In genomic region chr1:226687476-226687875, GRCh38 we compare ENCODE assay signal across 10 cellular contexts. TPM values are rescaled to one million over a fixed set of nuclear protein-coding genes. Genes with fewer than 3 reads are reported as not detected.
DNase-seq lines count a peak whose midpoint lies in the region; ATAC-seq, FAIRE-seq and TF ChIP-seq lines count a peak whose summit lies in the region.
"Had no signal": no experiment of that assay in that cellular context is flagged by ENCODE, and none has a peak within 500 bp of the region (broad histone marks: within the 10 kb centered on the region; RNA-seq: fewer than 3 reads in every experiment).

No MANE protein-coding gene starts in this region.

- 84 to 93% methylated on average over 3 of the region's 3 CpGs for WGBS in body of pancreas, 2 donors

- no peak for FAIRE-seq in RCC 7860 (lab: Jason Lieb, UNC)

- H3K9ac ChIP-seq in OCI-LY1 (ENCODE audit: low read length) = peak overlapping the region; percentile 47

- H3K36me3 Mint-ChIP-seq in CD4-positive, CD25-positive, alpha-beta regulatory T cell = peaks cover 41% of the 10 kb centered on the region
- peaks cover 4% of the 10 kb centered on the region for H3K36me3 Mint-ChIP-seq in natural killer cell treated with Interleukin-12 subunit alpha and Interleukin-12 subunit beta and Interleukin-15 and Interleukin-18, amount 100 ng/mL, for 72 hours

- H3K4me2 ChIP-seq in OCI-LY1 (ENCODE audit: low read length) = peak overlapping the region; percentile 52

- H4K20me1 ChIP-seq in OCI-LY1 (ENCODE audit: insufficient read depth, low read length) = no peaks in the 10 kb centered on the region

- no peaks in the 10 kb centered on the region for H3F3A ChIP-seq in OCI-LY1 (ENCODE audit: insufficient read depth, low read length)

- peak overlapping the region; percentile 98 to 99 (median 98) for H3K27ac Mint-ChIP-seq in CD4-positive, CD25-positive, alpha-beta regulatory T cell
- peak overlapping the region; percentile 77 to 87 for H3K27ac Mint-ChIP-seq in natural killer cell treated with Interleukin-12 subunit alpha and Interleukin-12 subunit beta and Interleukin-15 and Interleukin-18, amount 100 ng/mL, for 72 hours

- no peaks in the 10 kb centered on the region for H3K9me3 ChIP-seq in CD4-positive, CD25-positive, alpha-beta regulatory T cell (ENCODE audit: control insufficient read depth in 2 of 2, low read length in 2 of 2)
- H3K9me3 ChIP-seq in OCI-LY1 (ENCODE audit: low read length) (no peaks in the 10 kb centered on the region), body of pancreas (no peaks in the 10 kb centered on the region)

- no peaks in the 10 kb centered on the region for H3K9me2 ChIP-seq in OCI-LY1 (ENCODE audit: low read depth, low read length)

- H3K79me2 ChIP-seq in OCI-LY1 (ENCODE audit: insufficient read depth, low read length) = peaks cover 8% of the 10 kb centered on the region; the same call in 1 of the 2 replicates

- peaks cover 48 to 100% (median 90%) of the 10 kb centered on the region in 4 donors for H3K4me1 Mint-ChIP-seq in CD4-positive, CD25-positive, alpha-beta regulatory T cell
- H3K4me1 Mint-ChIP-seq in natural killer cell treated with Interleukin-12 subunit alpha and Interleukin-12 subunit beta and Interleukin-15 and Interleukin-18, amount 100 ng/mL, for 72 hours (ENCODE audit: low read depth in 2 of 2) = peaks cover 78 to 85% of the 10 kb centered on the region in 2 donors

- peaks cover 35% of the 10 kb centered on the region for H3K36me3 ChIP-seq in CD4-positive, CD25-positive, alpha-beta regulatory T cell (ENCODE audit: control insufficient read depth, insufficient read depth, low read length)
- H3K36me3 ChIP-seq in OCI-LY1 (ENCODE audit: insufficient read depth, low read length) (peaks cover 24% of the 10 kb centered on the region; the same call in 1 of the 2 replicates), body of pancreas (replicated peaks in 1 of 2; ENCODE audit: insufficient read depth in 1 of 2, low read depth in 2 of 2) (no peaks in the 10 kb centered on the region)

- peaks cover 99% of the 10 kb centered on the region for H3K4me1 ChIP-seq in CD4-positive, CD25-positive, alpha-beta regulatory T cell (ENCODE audit: control insufficient read depth, insufficient read depth, low read length, poor library complexity, severe bottlenecking)
- H3K4me1 ChIP-seq in OCI-LY1 (ENCODE audit: insufficient read depth, low read length, severe bottlenecking) (no peaks in the 10 kb centered on the region), body of pancreas (no peaks in the 10 kb centered on the region)

- intact Hi-C loops in body of pancreas (cut with DNase I) = no loop called here

- peak; percentile 55; the same call in 1 of the 2 replicates for TF ChIP-seq CTCF in OCI-LY1 (IDR thresholded peaks at IDR 0.05; ENCODE audit: low read length)
- peak in 4 of 7 experiments; percentile 13 to 36 (median 20) for TF ChIP-seq CTCF in body of pancreas (IDR thresholded peaks at IDR 0.05)

- ATAC-seq in CD4-positive, CD25-positive, alpha-beta regulatory T cell (ENCODE audit: low read depth in 2 of 2) = peak; percentile 54 to 63
- no peak for ATAC-seq in body of pancreas
- ATAC-seq in natural killer cell treated with Interleukin-12 subunit alpha and Interleukin-12 subunit beta and Interleukin-15 and Interleukin-18, amount 100 ng/mL, for 72 hours = peak; percentile 40 to 53

- no peaks in the 10 kb centered on the region for H3K9me3 Mint-ChIP-seq in CD4-positive, CD25-positive, alpha-beta regulatory T cell
- H3K9me3 Mint-ChIP-seq in natural killer cell treated with Interleukin-12 subunit alpha and Interleukin-12 subunit beta and Interleukin-15 and Interleukin-18, amount 100 ng/mL, for 72 hours = no peaks in the 10 kb centered on the region

- peak in 2 of 3 donors; percentile 55 to 68 for DNase-seq in CD4-positive, CD25-positive, alpha-beta regulatory T cell
- DNase-seq in body of pancreas (peak in 1 of 4 donors; percentile 23), NCI-H146 treated with DMSO at 0.1 percent for 48 hours (lab: John Stamatoyannopoulos, UW; ENCODE audit: unreplicated experiment) (no peak), RCC 7860 (ENCODE audit: low spot score) (no peak), NCI-H748 (lab: John Stamatoyannopoulos, UW; ENCODE audit: unreplicated experiment) (no peak), NOMO-1 (lab: John Stamatoyannopoulos, UW; ENCODE audit: unreplicated experiment in 2 of 2) (no peak)
- no peak for DNase-seq in natural killer cell treated with Interleukin-12 subunit alpha and Interleukin-12 subunit beta and Interleukin-15 and Interleukin-18, amount 100 ng/mL, for 72 hours (ENCODE audit: low spot score)
- DNase-seq: EL, NCI-H510A had no signal

- peak overlapping the region; percentile 48 for H3K4me3 ChIP-seq in CD4-positive, CD25-positive, alpha-beta regulatory T cell (ENCODE audit: low read depth, low read length)
- H3K4me3 ChIP-seq in OCI-LY1 (ENCODE audit: low read depth, low read length, poor library complexity, severe bottlenecking) (no peak overlapping the region), body of pancreas (no peak overlapping the region)

- no peak overlapping the region for H2AFZ ChIP-seq in OCI-LY1 (ENCODE audit: low read length)

- peaks cover 4% of the 10 kb centered on the region for H3K27me3 Mint-ChIP-seq in CD4-positive, CD25-positive, alpha-beta regulatory T cell
- no peaks in the 10 kb centered on the region for H3K27me3 Mint-ChIP-seq in natural killer cell treated with Interleukin-12 subunit alpha and Interleukin-12 subunit beta and Interleukin-15 and Interleukin-18, amount 100 ng/mL, for 72 hours

- H3K4me3 Mint-ChIP-seq in CD4-positive, CD25-positive, alpha-beta regulatory T cell = peak overlapping the region; percentile 54 to 80 (median 72)
- H3K4me3 Mint-ChIP-seq in natural killer cell treated with Interleukin-12 subunit alpha and Interleukin-12 subunit beta and Interleukin-15 and Interleukin-18, amount 100 ng/mL, for 72 hours = no peak overlapping the region

- no peaks in the 10 kb centered on the region for H3K27me3 ChIP-seq in CD4-positive, CD25-positive, alpha-beta regulatory T cell (ENCODE audit: control insufficient read depth, insufficient read depth, low read length)
- H3K27me3 ChIP-seq in OCI-LY1 (ENCODE audit: insufficient read depth, low read length) (no peaks in the 10 kb centered on the region), body of pancreas (no peaks in the 10 kb centered on the region)

- H3K27ac ChIP-seq in CD4-positive, CD25-positive, alpha-beta regulatory T cell (ENCODE audit: insufficient read depth, low read length, poor library complexity, severe bottlenecking) = peak overlapping the region; percentile 94
- H3K27ac ChIP-seq in OCI-LY1 (ENCODE audit: low read depth, low read length, poor library complexity, severe bottlenecking) = peak overlapping the region; percentile 100
- H3K27ac ChIP-seq in body of pancreas = no peak overlapping the region

- TF ChIP-seq POLR2A in body of pancreas (IDR thresholded peaks at IDR 0.05) = no peak

RNA-seq across cellular contexts. Expression of gene ITPKB, which starts 51.6 kb away (rescaled TPM):
- total RNA-seq in CD4-positive, CD25-positive, alpha-beta regulatory T cell = 216 TPM
- polyA plus RNA-seq in CD4-positive, CD25-positive, alpha-beta regulatory T cell = 10 to 100 TPM; 38.5 to 60.2 (median 44.8) TPM
- total RNA-seq in body of pancreas = 10 to 100 TPM; 13.0 to 21.1 TPM
- total RNA-seq in natural killer cell treated with Interleukin-12 subunit alpha and Interleukin-12 subunit beta and Interleukin-15 and Interleukin-18, amount 100 ng/mL, for 72 hours = 10 to 100 TPM; 27.2 to 35.2 TPM

Comparison
In these comparisons a context has a peak if more than half of its experiments do, and no peak if none do; other contexts are left out.
1. DNase-seq: peak in CD4-positive, CD25-positive, alpha-beta regulatory T cell (2 of 3); none in natural killer cell treated with Interleukin-12 subunit alpha and Interleukin-12 subunit beta and Interleukin-15 and Interleukin-18, amount 100 ng/mL, for 72 hours (single experiment), NCI-H146 treated with DMSO at 0.1 percent for 48 hours (single experiment), RCC 7860 (single experiment), NCI-H748 (single experiment) and NOMO-1 (0 of 2).
2. H3K27ac ChIP-seq: peak in CD4-positive, CD25-positive, alpha-beta regulatory T cell (single experiment) and OCI-LY1 (single experiment); none in body of pancreas (0 of 4).